ENCODE assay signal across 30 cellular contexts in the genomic region with DNA sequence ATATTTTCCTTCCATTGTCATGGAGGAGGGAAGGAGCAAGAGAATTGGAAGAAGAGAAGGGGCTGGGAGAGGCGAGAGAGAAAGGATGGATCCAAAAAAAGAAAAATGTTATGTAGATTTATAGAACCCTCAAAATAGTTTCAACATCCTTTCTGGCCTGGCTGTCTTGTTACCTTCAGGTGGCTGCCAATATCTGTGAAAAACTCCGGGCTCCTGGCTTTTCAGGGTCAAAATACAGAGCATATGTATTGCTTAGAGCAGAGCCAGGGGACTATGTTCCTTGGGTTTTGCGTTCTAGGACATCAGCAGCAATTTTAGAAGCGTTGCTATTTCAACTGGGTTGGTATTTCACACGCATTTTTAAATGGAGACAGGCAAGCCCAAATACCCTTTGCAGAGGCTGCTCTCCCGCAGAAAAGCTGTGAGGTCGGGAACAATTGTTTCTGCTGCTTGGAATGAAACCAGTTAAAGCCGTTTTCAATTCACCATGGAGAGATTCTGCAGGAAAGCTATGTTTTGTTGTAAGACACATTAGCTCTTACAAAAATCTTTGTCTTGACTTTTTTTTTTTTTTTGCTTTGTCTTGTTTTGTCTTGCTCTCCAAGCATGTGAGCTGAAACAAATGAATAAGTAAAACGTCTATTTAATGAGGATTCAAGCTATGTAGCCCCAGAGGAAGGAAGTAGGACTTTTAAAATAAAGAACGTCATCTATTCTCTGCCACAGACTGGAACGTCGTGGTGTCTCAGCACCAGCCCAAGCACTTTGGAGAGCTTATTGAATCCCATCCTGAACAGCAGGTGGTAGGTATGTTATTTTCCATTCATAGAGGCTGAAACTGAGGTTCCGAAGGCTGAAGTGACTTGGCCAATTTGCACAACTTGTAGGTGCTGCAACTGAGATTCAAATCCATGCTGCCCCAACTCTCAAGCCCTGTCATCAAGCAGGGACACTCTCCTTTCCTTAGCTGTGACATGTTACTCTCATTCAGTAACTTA.
DNase-seq lines count a peak whose midpoint lies in the region; ATAC-seq and TF ChIP-seq lines count a peak whose summit lies in the region.
"Had no signal": no experiment of that assay in that cellular context is flagged by ENCODE, and none has a peak within 500 bp of the region (broad histone marks: within the 10 kb centered on the region; RNA-seq: fewer than 3 reads in every experiment).

No MANE protein-coding gene starts in this region.

- H2BK5ac ChIP-seq in H9 (ENCODE audit: insufficient read length, low read length) = no peak overlapping the region

- peaks cover 3% of the 10 kb centered on the region; the same call in 1 of the 2 replicates for H3K4me1 ChIP-seq in H9 (ENCODE audit: insufficient read depth, low read length)
- no peaks in the 10 kb centered on the region for H3K4me1 ChIP-seq in hepatocyte (ENCODE audit: insufficient read depth)
- H3K4me1 ChIP-seq: BLaER1, body of pancreas, right atrium auricular region, stomach, tibial artery had no signal

- no peak overlapping the region for H2BK20ac ChIP-seq in H9 (ENCODE audit: low read depth, low read length, poor library complexity, severe bottlenecking)

- H3K14ac ChIP-seq in H9 (ENCODE audit: insufficient read depth, low read length) = no peak overlapping the region

- H2AK5ac ChIP-seq in H9 (ENCODE audit: insufficient read length, low read length) = no peak overlapping the region

- no peak overlapping the region for H3K4ac ChIP-seq in H9 (ENCODE audit: low read depth, low read length)

- H3K9me3 ChIP-seq in H9 (ENCODE audit: control insufficient read depth, low read depth, low read length) (no peaks in the 10 kb centered on the region), hepatocyte (ENCODE audit: low read depth) (no peaks in the 10 kb centered on the region)
- H3K9me3 ChIP-seq: BLaER1, lower lobe of right lung, tibial artery had no signal

- H3T11ph ChIP-seq in H9 (ENCODE audit: low read length) = no peak overlapping the region

- WGBS in H9 (ENCODE audit: extremely low coverage, insufficient read length, low lambda C conversion rate) = no CpG with 5 or more reads among the region's 13 CpGs
- 38% methylated on average over 13 of the region's 13 CpGs for WGBS in hepatocyte (ENCODE audit: low lambda C conversion rate, missing lambda C conversion rate)

- no peaks in the 10 kb centered on the region for H3K79me2 ChIP-seq in H9 (ENCODE audit: insufficient read depth, low read length)
- H3K79me2 ChIP-seq in hepatocyte = no peaks in the 10 kb centered on the region

- H3K27me3 Mint-ChIP-seq in H9 (ENCODE audit: low read depth) = no peaks in the 10 kb centered on the region; the same call in 1 of the 2 replicates
- H3K27me3 Mint-ChIP-seq: activated naive CD8-positive, alpha-beta T cell treated with anti-CD3 and anti-CD28 coated beads, Interleukin-2, amount 10 ng/mL, durations not matched to agents 7 days and 5 days had no signal

- TF ChIP-seq CTCF in H9 (conservative IDR thresholded peaks at IDR 0.05) = no peak
- TF ChIP-seq CTCF in astrocyte of the cerebellum (IDR thresholded peaks at IDR 0.05; ENCODE audit: low read depth, low read length, missing control alignments) = no peak
- no peak for TF ChIP-seq CTCF in hepatocyte (IDR thresholded peaks at IDR 0.05; ENCODE audit: poor library complexity)

- H3K4me3 ChIP-seq in astrocyte of the cerebellum (ENCODE audit: low read depth, low read length) = no peak overlapping the region
- H3K4me3 ChIP-seq in hepatocyte = no peak overlapping the region
- H3K4me3 ChIP-seq: BLaER1, body of pancreas, lower lobe of right lung, right atrium auricular region, stomach, tibial artery had no signal

- no peaks in the 10 kb centered on the region for H3K9me2 ChIP-seq in hepatocyte (replicated peaks; ENCODE audit: insufficient read depth)

- H3K4me1 Mint-ChIP-seq in H9 = peaks cover 17 to 20% of the 10 kb centered on the region in 2 experiments
- H3K4me1 Mint-ChIP-seq: activated naive CD8-positive, alpha-beta T cell treated with anti-CD3 and anti-CD28 coated beads, Interleukin-2, amount 10 ng/mL, durations not matched to agents 7 days and 5 days had no signal

- H3K27ac ChIP-seq in H9 (ENCODE audit: insufficient read length, low read depth, low read length) = no peak overlapping the region
- H3K27ac ChIP-seq in hepatocyte = peak overlapping the region; percentile 79
- H3K27ac ChIP-seq: BLaER1, body of pancreas, lower lobe of right lung, right atrium auricular region, stomach, tibial artery had no signal

- H2BK15ac ChIP-seq in H9 (ENCODE audit: low read depth, low read length) = no peak overlapping the region

- DNase-seq in H9 (no peak), astrocyte of the cerebellum (ENCODE audit: low read depth) (peak; percentile 12), hepatocyte (ENCODE audit: low spot score) (no peak), sciatic nerve (ENCODE audit: low spot score) (no peak), kidney glomerular epithelial cell (lab: John Stamatoyannopoulos, UW) (no peak), NCI-H526 (lab: John Stamatoyannopoulos, UW) (no peak), H4 (ENCODE audit: low spot score) (no peak)
- DNase-seq: ACHN; activated CD8-positive, alpha-beta memory T cell treated with anti-CD3 and anti-CD28 coated beads for 24 hours; activated gamma-delta T cell; activated naive CD8-positive, alpha-beta T cell treated with anti-CD3 and anti-CD28 coated beads, Interleukin-2, amount 10 ng/mL, durations not matched to agents 7 days and 5 days; body of pancreas; DMS153; effector CD8-positive, alpha-beta T cell; GDM1; islet precursor cell; Karpas-422; lower lobe of right lung; NCI-H1436; NCI-H524 treated with DMSO at 0.1 percent for 48 hours; nephron progenitor cell; NK-92 treated with Interleukin-12 subunit alpha and Interleukin-12 subunit beta, amount 100 ng/mL, for 24 hours; PC-3; stimulated activated CD4-positive, alpha-beta T cell treated with anti-CD3 and anti-CD28 coated beads, Interleukin-2, amount 100 ng/mL, for 24 hours; stomach; T-helper 2 cell; tibial artery had no signal

- no peak overlapping the region for H3K4me2 ChIP-seq in H9 (ENCODE audit: insufficient read depth, insufficient read length, low read length)
- H3K4me2 ChIP-seq in hepatocyte = peak overlapping the region; percentile 58
- H3K4me2 ChIP-seq: BLaER1 had no signal

- H4K20me1 ChIP-seq in H9 (ENCODE audit: control insufficient read depth, insufficient read depth, insufficient read length) (no peaks in the 10 kb centered on the region), hepatocyte (ENCODE audit: insufficient read depth, poor library complexity, severe bottlenecking) (no peaks in the 10 kb centered on the region)
- H4K20me1 ChIP-seq: BLaER1 had no signal

- no peak overlapping the region for H4K5ac ChIP-seq in H9 (ENCODE audit: insufficient read length, low read depth, low read length)

- no peaks in the 10 kb centered on the region for H3K36me3 ChIP-seq in hepatocyte (replicated peaks; ENCODE audit: insufficient read depth, low read depth)
- H3K36me3 ChIP-seq: BLaER1, lower lobe of right lung, right atrium auricular region, stomach, tibial artery had no signal

- no peak overlapping the region for H3K23ac ChIP-seq in H9 (ENCODE audit: insufficient read length, low read depth, low read length)

- no peak overlapping the region for H3K4me3 Mint-ChIP-seq in H9
- H3K4me3 Mint-ChIP-seq: activated naive CD8-positive, alpha-beta T cell treated with anti-CD3 and anti-CD28 coated beads, Interleukin-2, amount 10 ng/mL, durations not matched to agents 7 days and 5 days; nephron progenitor cell had no signal

- H3K36me3 Mint-ChIP-seq in H9 (ENCODE audit: insufficient read depth in 1 of 3, low read depth in 3 of 3) = no peaks in the 10 kb centered on the region
- H3K36me3 Mint-ChIP-seq: activated naive CD8-positive, alpha-beta T cell treated with anti-CD3 and anti-CD28 coated beads, Interleukin-2, amount 10 ng/mL, durations not matched to agents 7 days and 5 days had no signal

- no peak overlapping the region for H3K18ac ChIP-seq in H9 (ENCODE audit: insufficient read length, low read depth, low read length)

- no peaks in the 10 kb centered on the region for H3K27me3 ChIP-seq in H9 (ENCODE audit: insufficient read depth, low read length)
- H3K27me3 ChIP-seq in hepatocyte = no peaks in the 10 kb centered on the region
- H3K27me3 ChIP-seq: BLaER1, body of pancreas, right atrium auricular region, stomach, tibial artery had no signal

- in situ Hi-C loops in astrocyte of the cerebellum (cut with HindIII; ENCODE audit: low sequenced_read_pairs) = no loop called here

- H2BK120ac ChIP-seq in H9 (ENCODE audit: low read depth, low read length, poor library complexity, severe bottlenecking) = no peak overlapping the region

- H3K23me2 ChIP-seq in H9 (ENCODE audit: insufficient read length, low read depth, low read length, poor library complexity, severe bottlenecking) = no peaks in the 10 kb centered on the region

- no peak overlapping the region for H2BK12ac ChIP-seq in H9 (ENCODE audit: insufficient read length, low read depth, low read length)

- peak overlapping the region in 1 of 3 experiments; percentile 93; a peak in 2 of 7 replicates for H3K27ac Mint-ChIP-seq in H9
- H3K27ac Mint-ChIP-seq: activated naive CD8-positive, alpha-beta T cell treated with anti-CD3 and anti-CD28 coated beads, Interleukin-2, amount 10 ng/mL, durations not matched to agents 7 days and 5 days; nephron progenitor cell had no signal

- H4K91ac ChIP-seq in H9 (ENCODE audit: insufficient read length, low read depth, low read length) = no peak overlapping the region

- H3K79me1 ChIP-seq in H9 (ENCODE audit: insufficient read depth, low read depth, low read length, poor library complexity, severe bottlenecking) = no peaks in the 10 kb centered on the region

- H2AFZ ChIP-seq in H9 (ENCODE audit: low read length) = peak overlapping the region; percentile 9
- H2AFZ ChIP-seq in hepatocyte = no peak overlapping the region

- H3K9ac ChIP-seq in H9 (ENCODE audit: extremely low read depth, insufficient read length, low read length) = no peak overlapping the region
- H3K9ac ChIP-seq: BLaER1 had no signal

- intact Hi-C loops in sciatic nerve (cut with DNase I) = no loop called here

- H4K8ac ChIP-seq in H9 (replicated peaks; ENCODE audit: insufficient read length, low read depth, low read length) = no peak overlapping the region

- H3K9me3 Mint-ChIP-seq in H9 = no peaks in the 10 kb centered on the region

- H3K56ac ChIP-seq in H9 (ENCODE audit: insufficient read length, low read depth, low read length) = no peak overlapping the region

- ATAC-seq in sciatic nerve = peak; percentile 13
- ATAC-seq: body of pancreas, HCT116, lower lobe of right lung, PC-3 had no signal
